ENCODE assay signal across 26 cellular contexts in genomic region chr3:194941956-194942483, GRCh38.
DNase-seq lines count a peak whose midpoint lies in the region; ATAC-seq and TF ChIP-seq lines count a peak whose summit lies in the region.
"Had no signal": no experiment of that assay in that cellular context is flagged by ENCODE, and none has a peak within 500 bp of the region (broad histone marks: within the 10 kb centered on the region; RNA-seq: fewer than 3 reads in every experiment).

No MANE protein-coding gene starts in this region.

- no peak overlapping the region for H3K4me3 Mint-ChIP-seq in natural killer cell
- no peak overlapping the region for H3K4me3 Mint-ChIP-seq in endothelial cell (ENCODE audit: unreplicated experiment)
- H3K4me3 Mint-ChIP-seq: CD4-positive, alpha-beta memory T cell; GM23338 had no signal

- no peaks in the 10 kb centered on the region for H3K27me3 ChIP-seq in upper lobe of right lung
- H3K27me3 ChIP-seq: BE2C, MG63 had no signal

- peak in 2 of 3 experiments; percentile 24 to 31 for DNase-seq in NCI-H1417 (lab: John Stamatoyannopoulos, UW)
- DNase-seq in NCI-H1417 treated with DMSO at 0.1 percent for 48 hours (lab: John Stamatoyannopoulos, UW), result no peak
- peak; percentile 8 for DNase-seq in NCI-H82 treated with DMSO at 0.1 percent for 48 hours (lab: John Stamatoyannopoulos, UW; ENCODE audit: unreplicated experiment)
- peak; percentile 11 for DNase-seq in kidney tubule cell (ENCODE audit: low spot score)
- DNase-seq in upper lobe of right lung, result peak; percentile 29
- DNase-seq in natural killer cell, result no peak
- no peak for DNase-seq in endothelial cell (ENCODE audit: low spot score)
- DNase-seq: BE2C; CD4-positive, alpha-beta memory T cell; DMS153; EL; HCEC 1CT; Kasumi-1; MG63; NCI-H1092; NCI-H2081; NCI-H2171 treated with DMSO at 0.1 percent for 48 hours; NCI-H446 treated with DMSO at 0.1 percent for 48 hours; NCI-H748 treated with DMSO at 0.1 percent for 48 hours; PC-3; RPMI8226; SHP77 treated with DMSO at 0.1 percent for 48 hours had no signal

- H3K27me3 Mint-ChIP-seq in natural killer cell (ENCODE audit: low read depth in 2 of 2) (peaks cover 0 to 14% of the 10 kb centered on the region in 2 donors), endothelial cell (ENCODE audit: unreplicated experiment) (peaks cover 9% of the 10 kb centered on the region)

- no peaks in the 10 kb centered on the region for H3K9me3 Mint-ChIP-seq in natural killer cell
- H3K9me3 Mint-ChIP-seq in endothelial cell (ENCODE audit: unreplicated experiment), result no peaks in the 10 kb centered on the region
- H3K9me3 Mint-ChIP-seq: GM23338 had no signal

- H3K27ac ChIP-seq in upper lobe of right lung, result no peak overlapping the region
- H3K27ac ChIP-seq: 22Rv1 had no signal

- no peaks in the 10 kb centered on the region for H3K4me1 Mint-ChIP-seq in natural killer cell
- peaks cover 17% of the 10 kb centered on the region for H3K4me1 Mint-ChIP-seq in endothelial cell (ENCODE audit: unreplicated experiment)
- H3K4me1 Mint-ChIP-seq: CD4-positive, alpha-beta memory T cell had no signal

- TF ChIP-seq CTCF in upper lobe of right lung (IDR thresholded peaks at IDR 0.05) (no peak), natural killer cell (IDR thresholded peaks at IDR 0.05) (no peak), endothelial cell (IDR thresholded peaks at IDR 0.05; ENCODE audit: unreplicated experiment) (no peak)

- no peaks in the 10 kb centered on the region for H3K36me3 ChIP-seq in upper lobe of right lung
- H3K36me3 ChIP-seq: BE2C, MG63 had no signal

- intact Hi-C loops in upper lobe of right lung (cut with DNase I), result no loop called here
- intact Hi-C loops in natural killer cell (cut with micrococcal nuclease), result no loop called here

- ATAC-seq in upper lobe of right lung (no peak), HG02870 (IDR thresholded peaks at IDR 0.05; ENCODE audit: unreplicated experiment) (no peak), natural killer cell (no peak)
- ATAC-seq: GM12878, GM23338, PC-3 had no signal

- no peaks in the 10 kb centered on the region for H3K9me3 ChIP-seq in upper lobe of right lung
- H3K9me3 ChIP-seq: BE2C had no signal

- no peaks in the 10 kb centered on the region for H3K4me1 ChIP-seq in upper lobe of right lung
- H3K4me1 ChIP-seq: BE2C had no signal

- H3K4me3 ChIP-seq in upper lobe of right lung, result no peak overlapping the region
- H3K4me3 ChIP-seq: GM12878, GM23338, MG63 had no signal

- H3K27ac Mint-ChIP-seq in natural killer cell (no peak overlapping the region), endothelial cell (ENCODE audit: unreplicated experiment) (no peak overlapping the region)
- H3K27ac Mint-ChIP-seq: CD4-positive, alpha-beta memory T cell; GM23338 had no signal

- H3K36me3 Mint-ChIP-seq in natural killer cell, result no peaks in the 10 kb centered on the region
- no peaks in the 10 kb centered on the region for H3K36me3 Mint-ChIP-seq in endothelial cell (ENCODE audit: low read depth, unreplicated experiment)
- H3K36me3 Mint-ChIP-seq: CD4-positive, alpha-beta memory T cell had no signal

Comparison
In these comparisons a context has a peak if more than half of its experiments do, and no peak if none do; other contexts are left out.
1. DNase-seq: peak in NCI-H1417 (2 of 3), NCI-H82 treated with DMSO at 0.1 percent for 48 hours (single experiment), kidney tubule cell (single experiment) and upper lobe of right lung (single experiment); none in NCI-H1417 treated with DMSO at 0.1 percent for 48 hours (single experiment), natural killer cell (single experiment) and endothelial cell (single experiment).